9 cellular contexts compared by ENCODE assay signal in the genomic region with DNA sequence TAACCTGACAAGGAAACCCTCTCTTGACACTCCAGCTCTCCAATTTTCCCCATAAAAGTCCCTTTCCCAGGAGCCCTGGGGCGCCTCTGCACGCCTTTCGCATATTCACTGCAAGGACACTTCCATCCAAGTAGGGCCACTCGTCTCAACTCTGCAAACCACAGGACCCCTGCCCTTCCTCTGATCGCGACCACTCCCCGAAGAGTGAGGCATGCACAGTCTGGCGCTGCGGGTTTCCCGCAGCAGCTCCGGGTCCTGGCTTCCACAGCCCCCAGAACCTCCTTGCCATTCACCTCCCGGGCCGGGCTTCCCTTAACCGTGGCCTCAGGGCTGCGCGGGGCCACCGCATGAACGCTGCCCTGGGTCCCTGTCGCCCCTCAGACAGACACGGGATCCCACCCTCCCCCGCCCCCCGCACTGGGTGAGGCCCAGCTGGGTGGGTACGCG. TPM values are rescaled to one million over a fixed set of nuclear protein-coding genes. Genes with fewer than 3 reads are reported as not detected.
A peak's percentile ranks its signal among the peaks of the same experiment; 100 is the strongest.
DNase-seq lines count a peak whose midpoint lies in the region; ATAC-seq and TF ChIP-seq lines count a peak whose summit lies in the region.
"Had no signal": no experiment of that assay in that cellular context is flagged by ENCODE, and none has a peak within 500 bp of the region (broad histone marks: within the 10 kb centered on the region; RNA-seq: fewer than 3 reads in every experiment).

No MANE protein-coding gene starts in this region.

- H3K9me2 ChIP-seq in HCT116 (ENCODE audit: insufficient read depth) (no peaks in the 10 kb centered on the region), hepatocyte (replicated peaks; ENCODE audit: insufficient read depth) (no peaks in the 10 kb centered on the region)

- H3K4me3 Mint-ChIP-seq in activated CD4-positive, alpha-beta memory T cell treated with anti-CD3 and anti-CD28 coated beads, Interleukin-2, amount 10 ng/mL, durations not matched to agents 7 days and 5 days, result peak overlapping the region; percentile 92

- no peaks in the 10 kb centered on the region for H3K9me3 Mint-ChIP-seq in activated CD4-positive, alpha-beta memory T cell treated with anti-CD3 and anti-CD28 coated beads, Interleukin-2, amount 10 ng/mL, durations not matched to agents 7 days and 5 days

- H3K4me1 Mint-ChIP-seq in activated CD4-positive, alpha-beta memory T cell treated with anti-CD3 and anti-CD28 coated beads, Interleukin-2, amount 10 ng/mL, durations not matched to agents 7 days and 5 days, result peaks cover 57% of the 10 kb centered on the region

- TF ChIP-seq CTCF in C4-2B (conservative IDR thresholded peaks at IDR 0.05) (no peak), HCT116 (IDR thresholded peaks at IDR 0.05 in 2 of 3, conservative IDR thresholded peaks at IDR 0.05 in 1 of 3; ENCODE audit: borderline replicate concordance in 1 of 3, insufficient read depth in 1 of 3, low read depth in 2 of 3, low read length in 2 of 3) (no peak), hepatocyte (IDR thresholded peaks at IDR 0.05; ENCODE audit: poor library complexity) (no peak), spleen (IDR thresholded peaks at IDR 0.05 in 8 of 11, conservative IDR thresholded peaks at IDR 0.05 in 3 of 11) (no peak)

- peak overlapping the region; percentile 84 for H3K9ac ChIP-seq in HCT116 (ENCODE audit: low read length)

- H3K79me2 ChIP-seq in HCT116 (ENCODE audit: insufficient read depth, low read length), result peaks cover 46% of the 10 kb centered on the region
- H3K79me2 ChIP-seq in hepatocyte, result peaks cover 41% of the 10 kb centered on the region

- no peaks in the 10 kb centered on the region for H3K9me3 ChIP-seq in HCT116 (ENCODE audit: control insufficient read depth in 1 of 2, insufficient read depth in 1 of 2, low read depth in 1 of 2, low read length in 2 of 2)
- H3K9me3 ChIP-seq in hepatocyte (ENCODE audit: low read depth), result no peaks in the 10 kb centered on the region
- no peaks in the 10 kb centered on the region for H3K9me3 ChIP-seq in spleen

- peaks cover 45% of the 10 kb centered on the region for H3K36me3 Mint-ChIP-seq in activated CD4-positive, alpha-beta memory T cell treated with anti-CD3 and anti-CD28 coated beads, Interleukin-2, amount 10 ng/mL, durations not matched to agents 7 days and 5 days (ENCODE audit: low read depth)

- TF ChIP-seq RAD21 in HCT116 (IDR thresholded peaks at IDR 0.05; ENCODE audit: low read depth), result no peak

- POLR2A ChIA-PET in HCT116 (lab: Charles Lee), result no interaction called here
- POLR2A ChIA-PET in activated CD4-positive, alpha-beta memory T cell treated with anti-CD3 and anti-CD28 coated beads, Interleukin-2, amount 10 ng/mL, durations not matched to agents 7 days and 5 days (lab: Charles Lee), result interaction anchor here (0.6 to 3.4 kb wide), 5 partner anchors 11 to 330 kb away, joined by 3 to 13 read pairs (median 4); no protein-coding TSS in a partner anchor

- ATAC-seq in HCT116, result peak; percentile 28; the same call in 1 of the 2 replicates

- H3K27me3 Mint-ChIP-seq in activated CD4-positive, alpha-beta memory T cell treated with anti-CD3 and anti-CD28 coated beads, Interleukin-2, amount 10 ng/mL, durations not matched to agents 7 days and 5 days, result no peaks in the 10 kb centered on the region

- intact Hi-C loops in HCT116 (cut with micrococcal nuclease) (loop anchor here (5.0 kb wide), 1 partner anchor 45 kb away; no protein-coding TSS in a partner anchor), spleen (cut with DNase I; ENCODE audit: low total_unique reads) (no loop called here)

- peak overlapping the region; percentile 86 for H3K27ac Mint-ChIP-seq in activated CD4-positive, alpha-beta memory T cell treated with anti-CD3 and anti-CD28 coated beads, Interleukin-2, amount 10 ng/mL, durations not matched to agents 7 days and 5 days

- CTCF ChIA-PET in HCT116 (lab: Charles Lee), result interaction anchor here (2.3 to 3.7 kb wide), 2 partner anchors 17 to 48 kb away, joined by 12 to 18 read pairs; no protein-coding TSS in a partner anchor
- CTCF ChIA-PET in activated CD4-positive, alpha-beta memory T cell treated with anti-CD3 and anti-CD28 coated beads, Interleukin-2, amount 10 ng/mL, durations not matched to agents 7 days and 5 days (lab: Charles Lee), result interaction anchor here (1.4 to 4.6 kb wide), 3 partner anchors 14 to 47 kb away, joined by 3 to 48 read pairs (median 6); no protein-coding TSS in a partner anchor

- no peak for TF ChIP-seq POLR2A in HCT116 (IDR thresholded peaks at IDR 0.05; ENCODE audit: borderline replicate concordance, extremely low read depth, insufficient read depth, insufficient read length)
- TF ChIP-seq POLR2A in spleen (IDR thresholded peaks at IDR 0.05), result no peak

- RAD21 ChIA-PET in HCT116 (lab: Charles Lee; ENCODE audit: low non-redundant PET in 1 of 2, low total read pairs in 2 of 2, uncharacterized antibody in 2 of 2, unreplicated experiment in 2 of 2), result no interaction called here

- peaks cover 13 to 25% of the 10 kb centered on the region in 2 experiments for H3K4me1 ChIP-seq in HCT116 (ENCODE audit: control insufficient read depth in 1 of 2, insufficient read depth in 2 of 2, low read length in 2 of 2)
- H3K4me1 ChIP-seq in hepatocyte (ENCODE audit: insufficient read depth), result peaks cover 28% of the 10 kb centered on the region
- peaks cover 24 to 61% (median 51%) of the 10 kb centered on the region in 6 donors for H3K4me1 ChIP-seq in spleen

- H3K4me3 ChIP-seq in HCT116 (replicated peaks in 1 of 2; ENCODE audit: low read depth in 1 of 2, low read length in 2 of 2) (peak overlapping the region; percentile 91 to 94), hepatocyte (peak overlapping the region; percentile 90), spleen (peak overlapping the region; percentile 81 to 97 (median 87))

- DNase-seq in HCT116 (ENCODE audit: low read depth, low spot score) (no peak), hepatocyte (ENCODE audit: low spot score) (peak; percentile 28), spleen (no peak), GM19238 (ENCODE audit: insufficient read length, low spot score) (no peak), H4 (ENCODE audit: low spot score) (no peak)
- DNase-seq in activated CD4-positive, alpha-beta memory T cell treated with anti-CD3 and anti-CD28 coated beads, Interleukin-2, amount 10 ng/mL, durations not matched to agents 7 days and 5 days, result no peak
- DNase-seq in NK-92 treated with Interleukin-12 subunit alpha and Interleukin-12 subunit beta, amount 100 ng/mL, for 24 hours (lab: John Stamatoyannopoulos, UW), result no peak

- H3K4me2 ChIP-seq in HCT116 (ENCODE audit: low read length) (peak overlapping the region; percentile 90), hepatocyte (peak overlapping the region; percentile 85)

- H2AFZ ChIP-seq in HCT116 (ENCODE audit: low read depth, low read length, poor library complexity, severe bottlenecking) (no peak overlapping the region), hepatocyte (peak overlapping the region; percentile 58)

- H4K20me1 ChIP-seq in HCT116 (ENCODE audit: insufficient read depth), result peaks cover 7% of the 10 kb centered on the region; the same call in 1 of the 2 replicates
- peaks cover 21% of the 10 kb centered on the region for H4K20me1 ChIP-seq in hepatocyte (ENCODE audit: insufficient read depth, poor library complexity, severe bottlenecking)

- H3K27ac ChIP-seq in C4-2B (peak overlapping the region; percentile 86), HCT116 (ENCODE audit: low read depth, low read length) (peak overlapping the region; percentile 60), hepatocyte (peak overlapping the region; percentile 99), spleen (peak overlapping the region; percentile 93 to 99 (median 96))

- no peaks in the 10 kb centered on the region for H3K27me3 ChIP-seq in HCT116 (ENCODE audit: insufficient read depth, low read length)
- no peaks in the 10 kb centered on the region for H3K27me3 ChIP-seq in hepatocyte
- no peaks in the 10 kb centered on the region for H3K27me3 ChIP-seq in spleen (replicated peaks in 1 of 7)

- H3K36me3 ChIP-seq in HCT116 (ENCODE audit: control insufficient read depth in 1 of 2, insufficient read depth in 2 of 2, low read length in 2 of 2) (peaks cover 26 to 30% of the 10 kb centered on the region in 2 experiments), hepatocyte (replicated peaks; ENCODE audit: insufficient read depth, low read depth) (no peaks in the 10 kb centered on the region), spleen (peaks cover 0 to 36% (median 30%) of the 10 kb centered on the region in 6 donors)

- BruUV-seq in HCT116 (replicated peaks; lab: Mats Ljungman, UMichigan), result TSS peak; percentile 67

- WGBS in hepatocyte (ENCODE audit: low lambda C conversion rate, missing lambda C conversion rate), result 1% methylated on average over 22 of the region's 24 CpGs
- 0 to 1% (median 0%) methylated on average over 11 to 24 of the region's 24 CpGs for WGBS in spleen, 5 donors

TF ChIP-seq in HCT116, 20 proteins besides CTCF, POLR2A, EP300 and RAD21:
- no peak for TF ChIP-seq SRF (IDR thresholded peaks at IDR 0.05; ENCODE audit: low read depth)
- TF ChIP-seq CBX3 (IDR thresholded peaks at IDR 0.05; ENCODE audit: low read depth), result no peak
- TF ChIP-seq TCF7L2 (IDR thresholded peaks at IDR 0.05; ENCODE audit: borderline replicate concordance, extremely low read depth, insufficient read depth, insufficient read length), result no peak

RNA-seq across cellular contexts. Expression of gene ETV3, which starts 0.4 kb away (rescaled TPM):
- total RNA-seq in HCT116 (2021; ENCODE audit: unreplicated experiment), result 21.2 TPM
- polyA plus RNA-seq in HCT116 (2012), result 10.0 and 11.0 TPM in 2 replicates
- total RNA-seq in activated CD4-positive, alpha-beta memory T cell treated with anti-CD3 and anti-CD28 coated beads, Interleukin-2, amount 10 ng/mL, durations not matched to agents 7 days and 5 days, result 10 to 100 TPM; 47.5 to 51.1 TPM
- total RNA-seq in hepatocyte, result 17.6 and 18.3 TPM in 2 replicates
- 8.0 and 8.4 TPM in 2 replicates for polyA plus RNA-seq in hepatocyte
- total RNA-seq in spleen, result 10 to 100 TPM; 19.3 to 35.9 (median 27.0) TPM
- polyA plus RNA-seq in spleen, result 1 to 10 TPM; 4.2 to 5.5 (median 5.0) TPM
- 3.2 and 5.6 TPM in 2 replicates for total RNA-seq in H4 (2014; rRNA removed; shearing (Covaris generic))

RNA-seq across cellular contexts. Expression of gene ETV3L, which starts 38.2 kb away (rescaled TPM):
- total RNA-seq in HCT116 (2021; ENCODE audit: unreplicated experiment) (not detected), hepatocyte (not detected in 2 replicates), spleen (not detected)
- polyA plus RNA-seq in HCT116 (2012), result not detected in 2 replicates
- not detected for total RNA-seq in activated CD4-positive, alpha-beta memory T cell treated with anti-CD3 and anti-CD28 coated beads, Interleukin-2, amount 10 ng/mL, durations not matched to agents 7 days and 5 days
- polyA plus RNA-seq in hepatocyte (not detected in 2 replicates), spleen (not detected)
- total RNA-seq in H4 (2014; rRNA removed; shearing (Covaris generic)), result not detected in 2 replicates
- total RNA-seq: pulmonary artery endothelial cell had no signal
